1 cellular context compared by ENCODE assay signal in the genomic region with DNA sequence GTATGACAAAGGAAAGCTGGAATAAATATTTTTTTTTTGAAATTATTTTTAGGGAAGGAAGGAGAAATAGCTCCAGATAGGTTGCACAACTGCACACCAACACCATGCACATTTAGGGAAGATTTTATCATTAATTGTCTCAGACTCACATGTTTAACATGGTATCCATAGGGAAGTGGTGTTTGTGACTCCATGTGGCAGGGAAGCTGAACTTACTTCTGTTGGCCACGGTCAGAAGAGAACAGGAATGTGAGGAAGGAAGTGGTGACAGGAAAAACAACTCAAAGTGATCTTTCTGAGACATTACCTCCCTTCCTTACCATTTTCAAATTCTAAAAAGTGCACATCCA.
TF ChIP-seq lines count a peak whose summit lies in the region.

No MANE protein-coding gene starts in this region.

TF ChIP-seq in HepG2, 621 proteins besides CTCF, POLR2A, EP300 and RAD21 (continued from another document):
- TF ChIP-seq, protein P1, sequence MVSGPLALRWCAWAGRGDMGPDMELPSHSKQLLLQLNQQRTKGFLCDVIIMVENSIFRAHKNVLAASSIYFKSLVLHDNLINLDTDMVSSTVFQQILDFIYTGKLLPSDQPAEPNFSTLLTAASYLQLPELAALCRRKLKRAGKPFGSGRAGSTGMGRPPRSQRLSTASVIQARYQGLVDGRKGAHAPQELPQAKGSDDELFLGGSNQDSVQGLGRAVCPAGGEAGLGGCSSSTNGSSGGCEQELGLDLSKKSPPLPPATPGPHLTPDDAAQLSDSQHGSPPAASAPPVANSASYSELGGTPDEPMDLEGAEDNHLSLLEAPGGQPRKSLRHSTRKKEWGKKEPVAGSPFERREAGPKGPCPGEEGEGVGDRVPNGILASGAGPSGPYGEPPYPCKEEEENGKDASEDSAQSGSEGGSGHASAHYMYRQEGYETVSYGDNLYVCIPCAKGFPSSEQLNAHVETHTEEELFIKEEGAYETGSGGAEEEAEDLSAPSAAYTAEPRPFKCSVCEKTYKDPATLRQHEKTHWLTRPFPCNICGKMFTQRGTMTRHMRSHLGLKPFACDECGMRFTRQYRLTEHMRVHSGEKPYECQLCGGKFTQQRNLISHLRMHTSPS (CRISPR knock-in tag; IDR thresholded peaks at IDR 0.05; ENCODE audit: low read depth), result no peak
- no peak for TF ChIP-seq SRSF4 (IDR thresholded peaks at IDR 0.05; ENCODE audit: low read depth, low read length, poor library complexity, severe bottlenecking)
- TF ChIP-seq ZNF660 (CRISPR knock-in tag; IDR thresholded peaks at IDR 0.05; ENCODE audit: borderline replicate concordance, low read depth), result no peak
- no peak for TF ChIP-seq ZNF772 (CRISPR knock-in tag; IDR thresholded peaks at IDR 0.05)
- no peak for TF ChIP-seq ZNF816 (CRISPR knock-in tag; IDR thresholded peaks at IDR 0.05; ENCODE audit: borderline replicate concordance)
- TF ChIP-seq GABPA (IDR thresholded peaks at IDR 0.05; ENCODE audit: low read depth, low read length), result no peak
- no peak for TF ChIP-seq GABPA (CRISPR knock-in tag; IDR thresholded peaks at IDR 0.05; ENCODE audit: low read depth)
- TF ChIP-seq ZNF709 (CRISPR knock-in tag; IDR thresholded peaks at IDR 0.05), result no peak
- TF ChIP-seq, protein P2, sequence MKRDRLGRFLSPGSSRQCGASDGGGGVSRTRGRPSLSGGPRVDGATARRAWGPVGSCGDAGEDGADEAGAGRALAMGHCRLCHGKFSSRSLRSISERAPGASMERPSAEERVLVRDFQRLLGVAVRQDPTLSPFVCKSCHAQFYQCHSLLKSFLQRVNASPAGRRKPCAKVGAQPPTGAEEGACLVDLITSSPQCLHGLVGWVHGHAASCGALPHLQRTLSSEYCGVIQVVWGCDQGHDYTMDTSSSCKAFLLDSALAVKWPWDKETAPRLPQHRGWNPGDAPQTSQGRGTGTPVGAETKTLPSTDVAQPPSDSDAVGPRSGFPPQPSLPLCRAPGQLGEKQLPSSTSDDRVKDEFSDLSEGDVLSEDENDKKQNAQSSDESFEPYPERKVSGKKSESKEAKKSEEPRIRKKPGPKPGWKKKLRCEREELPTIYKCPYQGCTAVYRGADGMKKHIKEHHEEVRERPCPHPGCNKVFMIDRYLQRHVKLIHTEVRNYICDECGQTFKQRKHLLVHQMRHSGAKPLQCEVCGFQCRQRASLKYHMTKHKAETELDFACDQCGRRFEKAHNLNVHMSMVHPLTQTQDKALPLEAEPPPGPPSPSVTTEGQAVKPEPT (CRISPR knock-in tag; IDR thresholded peaks at IDR 0.05; ENCODE audit: low read depth), result no peak
TF ChIP-seq in HepG2: peak in this region for 0.
